Comparison of ENCODE assay signal across 20 cellular contexts in the genomic region with DNA sequence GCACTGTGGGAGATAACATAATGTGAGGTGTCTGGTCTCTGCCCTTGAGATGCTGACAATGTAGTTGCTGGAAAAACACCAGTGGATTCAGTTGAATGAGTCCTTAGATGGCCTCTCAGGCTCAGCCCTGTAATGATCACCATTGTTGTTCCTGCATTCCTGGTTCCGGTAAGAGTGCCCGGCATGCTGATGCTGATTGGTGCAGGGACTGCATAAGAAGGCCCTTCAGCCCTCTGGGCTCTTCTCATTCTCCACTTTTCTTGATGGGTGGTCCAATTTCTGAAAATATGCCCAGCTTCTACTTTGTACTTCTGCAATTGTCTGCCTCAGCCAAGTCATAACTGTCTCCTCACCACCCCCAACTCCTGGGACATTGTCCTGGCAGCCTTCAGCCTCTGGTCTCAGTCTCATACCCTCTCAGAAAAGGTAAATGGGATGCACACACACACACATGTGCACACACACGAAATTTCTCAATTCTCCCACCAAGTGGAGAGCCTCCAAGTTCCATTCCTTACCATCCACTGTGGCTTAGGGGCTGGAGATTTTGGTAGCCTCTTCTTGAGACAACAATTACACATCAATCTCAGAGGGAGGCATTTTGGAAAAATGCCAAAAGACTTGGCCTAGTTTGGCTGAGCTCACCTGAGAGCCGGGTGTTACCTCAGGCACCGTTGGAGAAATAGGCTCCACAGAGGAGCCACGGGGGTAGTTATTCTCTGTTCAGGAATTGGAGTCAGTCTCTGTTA.
DNase-seq lines count a peak whose midpoint lies in the region; ATAC-seq and TF ChIP-seq lines count a peak whose summit lies in the region.
"Had no signal": no experiment of that assay in that cellular context is flagged by ENCODE, and none has a peak within 500 bp of the region (broad histone marks: within the 10 kb centered on the region; RNA-seq: fewer than 3 reads in every experiment).

No MANE protein-coding gene starts in this region.

- H3K27me3 ChIP-seq in endodermal cell (ENCODE audit: control insufficient read depth, insufficient read depth, low read length, poor library complexity, severe bottlenecking) (no peaks in the 10 kb centered on the region), upper lobe of right lung (no peaks in the 10 kb centered on the region)
- H3K27me3 ChIP-seq: cardiac muscle cell, hepatocyte had no signal

- no peak overlapping the region for H3K27ac Mint-ChIP-seq in endodermal cell
- no peak overlapping the region for H3K27ac Mint-ChIP-seq in natural killer cell treated with Interleukin-12 subunit alpha and Interleukin-12 subunit beta and Interleukin-15 and Interleukin-18, amount 100 ng/mL, for 72 hours
- H3K27ac Mint-ChIP-seq: activated naive CD4-positive, alpha-beta T cell treated with anti-CD3 and anti-CD28 coated beads, Interleukin-2, amount 10 ng/mL, durations not matched to agents 7 days and 5 days; B cell; naive B cell; progenitor cell of endocrine pancreas; T-cell had no signal

- H3K27me3 Mint-ChIP-seq in endodermal cell (ENCODE audit: insufficient read depth) = no peaks in the 10 kb centered on the region
- H3K27me3 Mint-ChIP-seq in natural killer cell treated with Interleukin-12 subunit alpha and Interleukin-12 subunit beta and Interleukin-15 and Interleukin-18, amount 100 ng/mL, for 72 hours = peaks cover 4 to 32% of the 10 kb centered on the region in 2 donors

- peak; percentile 41 for DNase-seq in activated CD8-positive, alpha-beta memory T cell treated with anti-CD3 and anti-CD28 coated beads for 24 hours
- DNase-seq in activated CD8-positive, alpha-beta memory T cell treated with anti-CD3 and anti-CD28 coated beads, Interleukin-2, amount 50 U/mL, for 4 hours = no peak
- peak; percentile 22 for DNase-seq in endodermal cell
- peak; percentile 22 for DNase-seq in natural killer cell treated with Interleukin-12 subunit alpha and Interleukin-12 subunit beta and Interleukin-15 and Interleukin-18, amount 100 ng/mL, for 72 hours (ENCODE audit: low spot score)
- peak; percentile 6 for DNase-seq in upper lobe of right lung
- DNase-seq in mucosa of descending colon = no peak
- DNase-seq in NCI-H82 (lab: John Stamatoyannopoulos, UW) = no peak
- no peak for DNase-seq in SW480 (ENCODE audit: low spot score)
- DNase-seq: activated T-cell treated with anti-CD3 and anti-CD28 coated beads, Interleukin-2, amount 50 U/mL, for 4 hours; DND-41; naive B cell; NCI-H2107; SHP77 treated with DMSO at 0.1 percent for 48 hours; stimulated activated CD4-positive, alpha-beta T cell treated with anti-CD3 and anti-CD28 coated beads, Interleukin-4, amount 100 ng/mL, for 4 hours had no signal

- H3K9me3 ChIP-seq in endodermal cell (ENCODE audit: control insufficient read depth, low read length) (peaks cover 9% of the 10 kb centered on the region), upper lobe of right lung (no peaks in the 10 kb centered on the region), mucosa of descending colon (no peaks in the 10 kb centered on the region)

- no peaks in the 10 kb centered on the region for H3K36me3 Mint-ChIP-seq in endodermal cell (ENCODE audit: low read depth)
- no peaks in the 10 kb centered on the region for H3K36me3 Mint-ChIP-seq in natural killer cell treated with Interleukin-12 subunit alpha and Interleukin-12 subunit beta and Interleukin-15 and Interleukin-18, amount 100 ng/mL, for 72 hours
- H3K36me3 Mint-ChIP-seq: activated naive CD4-positive, alpha-beta T cell treated with anti-CD3 and anti-CD28 coated beads, Interleukin-2, amount 10 ng/mL, durations not matched to agents 7 days and 5 days; naive B cell; T-cell had no signal

- peaks cover 21% of the 10 kb centered on the region for H3K9me3 Mint-ChIP-seq in endodermal cell
- H3K9me3 Mint-ChIP-seq in natural killer cell treated with Interleukin-12 subunit alpha and Interleukin-12 subunit beta and Interleukin-15 and Interleukin-18, amount 100 ng/mL, for 72 hours = no peaks in the 10 kb centered on the region
- H3K9me3 Mint-ChIP-seq: activated naive CD4-positive, alpha-beta T cell treated with anti-CD3 and anti-CD28 coated beads, Interleukin-2, amount 10 ng/mL, durations not matched to agents 7 days and 5 days; activated T-cell treated with anti-CD3 and anti-CD28 coated beads, Interleukin-2, amount 50 U/mL, for 4 hours; T-cell had no signal

- peaks cover 11% of the 10 kb centered on the region for H3K4me1 Mint-ChIP-seq in endodermal cell
- H3K4me1 Mint-ChIP-seq in natural killer cell treated with Interleukin-12 subunit alpha and Interleukin-12 subunit beta and Interleukin-15 and Interleukin-18, amount 100 ng/mL, for 72 hours (ENCODE audit: low read depth in 2 of 2) = no peaks in the 10 kb centered on the region
- H3K4me1 Mint-ChIP-seq: activated naive CD4-positive, alpha-beta T cell treated with anti-CD3 and anti-CD28 coated beads, Interleukin-2, amount 10 ng/mL, durations not matched to agents 7 days and 5 days; B cell; naive B cell; T-cell had no signal

- H3K27ac ChIP-seq in endodermal cell (ENCODE audit: low read depth, low read length) (no peak overlapping the region), upper lobe of right lung (no peak overlapping the region)
- H3K27ac ChIP-seq: cardiac muscle cell, hepatocyte had no signal

- 88 to 95% methylated on average over 5 to 6 of the region's 6 CpGs for WGBS in endodermal cell (ENCODE audit: insufficient coverage in 1 of 2, insufficient read length in 1 of 2), 2 experiments

- no peaks in the 10 kb centered on the region for H3K4me1 ChIP-seq in endodermal cell (ENCODE audit: control insufficient read depth, insufficient read depth, low read length)
- no peaks in the 10 kb centered on the region for H3K4me1 ChIP-seq in upper lobe of right lung
- H3K4me1 ChIP-seq in mucosa of descending colon (ENCODE audit: low read depth) = no peaks in the 10 kb centered on the region

- H3K9ac ChIP-seq in endodermal cell (ENCODE audit: extremely low read depth, low read length, poor library complexity, severe bottlenecking) = no peak overlapping the region

- H3K4me3 Mint-ChIP-seq in endodermal cell = no peak overlapping the region
- H3K4me3 Mint-ChIP-seq in natural killer cell treated with Interleukin-12 subunit alpha and Interleukin-12 subunit beta and Interleukin-15 and Interleukin-18, amount 100 ng/mL, for 72 hours = no peak overlapping the region
- H3K4me3 Mint-ChIP-seq: activated naive CD4-positive, alpha-beta T cell treated with anti-CD3 and anti-CD28 coated beads, Interleukin-2, amount 10 ng/mL, durations not matched to agents 7 days and 5 days; activated T-cell treated with anti-CD3 and anti-CD28 coated beads, Interleukin-2, amount 50 U/mL, for 4 hours; B cell; naive B cell; T-cell had no signal

- intact Hi-C loops in upper lobe of right lung (cut with DNase I) = no loop called here
- intact Hi-C loops in mucosa of descending colon (cut with DNase I, micrococcal nuclease) = no loop called here

- no peak for ATAC-seq in natural killer cell treated with Interleukin-12 subunit alpha and Interleukin-12 subunit beta and Interleukin-15 and Interleukin-18, amount 100 ng/mL, for 72 hours
- ATAC-seq in upper lobe of right lung (no peak), mucosa of descending colon (no peak)
- ATAC-seq: activated T-cell treated with anti-CD3 and anti-CD28 coated beads, Interleukin-2, amount 50 U/mL, for 4 hours; T-cell had no signal

- no peaks in the 10 kb centered on the region for H3K36me3 ChIP-seq in endodermal cell (ENCODE audit: control insufficient read depth, insufficient read depth, low read length)
- no peaks in the 10 kb centered on the region for H3K36me3 ChIP-seq in upper lobe of right lung
- H3K36me3 ChIP-seq in mucosa of descending colon (ENCODE audit: low read depth) = no peaks in the 10 kb centered on the region
- H3K36me3 ChIP-seq: cardiac muscle cell had no signal

- TF ChIP-seq CTCF in endodermal cell (conservative IDR thresholded peaks at IDR 0.05) (no peak), upper lobe of right lung (IDR thresholded peaks at IDR 0.05) (no peak), mucosa of descending colon (IDR thresholded peaks at IDR 0.05) (no peak)

- no peak overlapping the region for H3K4me3 ChIP-seq in endodermal cell (ENCODE audit: low read length)
- no peak overlapping the region for H3K4me3 ChIP-seq in upper lobe of right lung
- no peak overlapping the region for H3K4me3 ChIP-seq in mucosa of descending colon
- H3K4me3 ChIP-seq: cardiac muscle cell, hepatocyte had no signal

Comparison
In these comparisons a context has a peak if more than half of its experiments do, and no peak if none do; other contexts are left out.
1. DNase-seq: peak in activated CD8-positive, alpha-beta memory T cell treated with anti-CD3 and anti-CD28 coated beads for 24 hours (single experiment), endodermal cell (single experiment), natural killer cell treated with Interleukin-12 subunit alpha and Interleukin-12 subunit beta and Interleukin-15 and Interleukin-18, amount 100 ng/mL, for 72 hours (single experiment) and upper lobe of right lung (single experiment); none in activated CD8-positive, alpha-beta memory T cell treated with anti-CD3 and anti-CD28 coated beads, Interleukin-2, amount 50 U/mL, for 4 hours (single experiment), mucosa of descending colon (0 of 3), NCI-H82 (single experiment) and SW480 (single experiment).